ENCODE assay signal across 1 cellular context in genomic region chr2:190881480-190882326, GRCh38.
A peak's percentile ranks its signal among the peaks of the same experiment; 100 is the strongest.
TF ChIP-seq lines count a peak whose summit lies in the region.

No MANE protein-coding gene starts in this region.

TF ChIP-seq in K562, 482 proteins besides CTCF, POLR2A, EP300 and RAD21 (continued from another document):
- TF ChIP-seq TFE3 (CRISPR knock-in tag; IDR thresholded peaks at IDR 0.05) (no peak), ZNF717 (CRISPR knock-in tag; IDR thresholded peaks at IDR 0.05) (no peak), SIN3A (IDR thresholded peaks at IDR 0.05; ENCODE audit: borderline replicate concordance in 2 of 2, control insufficient read depth in 1 of 2, low read depth in 2 of 2, low read length in 2 of 2) (peak in 1 of 2 experiments; percentile 55; a peak in 1 of 4 replicates), SOX6 (IDR thresholded peaks at IDR 0.05) (peak; percentile 54; the same call in 1 of the 2 replicates), HSF4 (CRISPR knock-in tag; IDR thresholded peaks at IDR 0.05; ENCODE audit: borderline replicate concordance) (no peak), ZNF232 (CRISPR knock-in tag; IDR thresholded peaks at IDR 0.05) (no peak), RCOR1 (IDR thresholded peaks at IDR 0.05; ENCODE audit: borderline replicate concordance in 1 of 2, low read depth in 2 of 2, low read length in 2 of 2) (peak in 1 of 2 experiments; percentile 53; a peak in 1 of 4 replicates), PURB (CRISPR knock-in tag; IDR thresholded peaks at IDR 0.05; ENCODE audit: low read depth) (no peak), NKRF (IDR thresholded peaks at IDR 0.05; ENCODE audit: borderline replicate concordance) (peak; percentile 77), ZC3H4 (CRISPR knock-in tag; IDR thresholded peaks at IDR 0.05; ENCODE audit: borderline replicate concordance) (peak; percentile 54; the same call in 1 of the 2 replicates), PML (IDR thresholded peaks at IDR 0.05; ENCODE audit: low read length) (0 out of 2 replicates have a peak, but pooled peaks have one; percentile 38), NFRKB (IDR thresholded peaks at IDR 0.05; ENCODE audit: low read depth) (no peak), CREB3 (tag; conservative IDR thresholded peaks at IDR 0.05; ENCODE audit: low read depth) (no peak), ZNF217 (CRISPR knock-in tag; IDR thresholded peaks at IDR 0.05) (no peak), HDAC6 (IDR thresholded peaks at IDR 0.05; ENCODE audit: low read depth, low read length) (no peak), MAZ (CRISPR knock-in tag; conservative IDR thresholded peaks at IDR 0.05 in 1 of 2, IDR thresholded peaks at IDR 0.05 in 1 of 2) (peak in 1 of 2 experiments; percentile 76), ILF3 (IDR thresholded peaks at IDR 0.05; ENCODE audit: borderline replicate concordance) (no peak), TCFL5 (CRISPR knock-in tag; conservative IDR thresholded peaks at IDR 0.05) (no peak), RBBP5 (IDR thresholded peaks at IDR 0.05; ENCODE audit: borderline replicate concordance, insufficient read depth, low read length, poor library complexity, severe bottlenecking) (peak; percentile 64), CHCHD3 (CRISPR knock-in tag; IDR thresholded peaks at IDR 0.05) (no peak), LCOR (CRISPR knock-in tag; IDR thresholded peaks at IDR 0.05) (peak; percentile 70; the same call in 1 of the 2 replicates), PCBP2 (IDR thresholded peaks at IDR 0.05; ENCODE audit: low read depth, low read length, poor library complexity, severe bottlenecking) (no peak), NCOA2 (IDR thresholded peaks at IDR 0.05; ENCODE audit: partially characterized antibody in 2 of 2) (no peak), PRMT5 (CRISPR knock-in tag; IDR thresholded peaks at IDR 0.05) (no peak), FOXJ2 (tag; IDR thresholded peaks at IDR 0.05) (no peak), HNRNPLL (IDR thresholded peaks at IDR 0.05; ENCODE audit: low read depth, low read length, poor library complexity, severe bottlenecking) (peak; percentile 55), HMGN3 (IDR thresholded peaks at IDR 0.05; ENCODE audit: borderline replicate concordance, extremely low read depth, insufficient read length, low read depth, low read length) (peak; percentile 16), KLF13 (tag; IDR thresholded peaks at IDR 0.05; ENCODE audit: borderline replicate concordance, low read depth) (no peak), SIN3B (IDR thresholded peaks at IDR 0.05; ENCODE audit: low read depth) (no peak), ARID3A (IDR thresholded peaks at IDR 0.05; ENCODE audit: borderline replicate concordance, low read depth, low read length) (no peak), ZNF77 (CRISPR knock-in tag; IDR thresholded peaks at IDR 0.05) (no peak), ATF7 (IDR thresholded peaks at IDR 0.05) (peak; percentile 90)
TF ChIP-seq in K562: peak in this region for 93.
